ENCODE assay signal across 8 cellular contexts in the genomic region with DNA sequence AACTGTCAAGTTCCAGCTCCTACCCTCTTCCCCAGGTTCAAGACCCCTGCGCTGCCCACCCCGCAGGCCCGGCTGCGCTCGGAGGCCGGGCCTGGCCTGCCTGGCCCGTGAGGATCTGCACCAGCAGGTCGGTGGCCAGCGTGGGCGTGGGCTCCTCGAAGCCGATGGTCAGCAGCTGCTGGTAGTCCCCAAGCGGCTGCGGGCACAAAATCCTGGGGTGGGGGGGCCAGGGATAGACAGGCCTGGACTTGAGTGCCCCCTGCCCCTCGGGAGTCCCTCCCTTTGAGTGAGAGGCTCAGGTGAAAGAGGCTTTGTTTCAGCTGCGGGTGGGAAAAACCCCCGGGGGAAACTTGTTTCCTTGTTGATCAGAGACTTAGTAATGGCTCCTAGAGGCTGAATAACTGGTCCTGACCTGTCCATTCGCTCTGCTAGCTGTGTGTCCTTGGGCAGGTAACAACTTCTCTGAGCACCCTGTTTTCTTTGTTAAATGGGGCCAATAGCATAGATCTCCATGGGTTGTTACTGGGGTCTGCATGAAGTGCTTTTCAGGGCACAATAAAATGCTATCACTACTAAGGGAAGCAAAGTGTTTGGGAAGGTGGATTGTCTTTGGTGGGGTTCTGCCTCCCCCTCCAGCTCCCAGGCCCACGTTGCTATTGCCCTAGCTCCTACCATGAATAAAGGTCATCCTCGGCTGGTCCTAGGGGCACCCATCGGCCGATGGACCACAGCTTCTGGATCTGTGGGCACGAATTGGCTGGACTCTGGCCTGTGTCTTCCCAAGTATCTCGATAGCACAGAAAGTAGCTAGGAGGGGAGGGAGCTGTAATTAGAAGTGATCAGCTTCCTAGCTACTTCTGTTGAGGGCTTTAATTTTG. TPM values are rescaled to one million over a fixed set of nuclear protein-coding genes. Genes with fewer than 3 reads are reported as not detected.
A peak's percentile ranks its signal among the peaks of the same experiment; 100 is the strongest.
DNase-seq lines count a peak whose midpoint lies in the region; ATAC-seq, FAIRE-seq and TF ChIP-seq lines count a peak whose summit lies in the region.

No MANE protein-coding gene starts in this region.

- H4K20me1 ChIP-seq in KMS-11 (ENCODE audit: insufficient read depth) = no peaks in the 10 kb centered on the region
- no peaks in the 10 kb centered on the region for H4K20me1 ChIP-seq in keratinocyte (ENCODE audit: control insufficient read depth, extremely low read depth, insufficient read depth, low read length)

- H3K9me3 ChIP-seq in cardiac muscle cell (ENCODE audit: low read depth) (no peaks in the 10 kb centered on the region), keratinocyte (ENCODE audit: control insufficient read depth, low read depth, low read length) (no peaks in the 10 kb centered on the region)

- peak overlapping the region; percentile 90 for H3K27ac Mint-ChIP-seq in stimulated activated memory B cell treated with anti-CD40 and anti-IgM and Interleukin-4, amounts not matched to agents 10 μg/mL and 1 μg/mL and 100 μg/mL, for 72 hours

- H3K79me2 ChIP-seq in KMS-11 (ENCODE audit: insufficient read depth, low read depth) = no peaks in the 10 kb centered on the region
- no peaks in the 10 kb centered on the region for H3K79me2 ChIP-seq in keratinocyte (ENCODE audit: control insufficient read depth, insufficient read depth, low read length)

- TF ChIP-seq CTCF in cardiac muscle cell (IDR thresholded peaks at IDR 0.05; ENCODE audit: low read depth, low read length) (no peak), KMS-11 (conservative IDR thresholded peaks at IDR 0.05; ENCODE audit: low read depth, low read length) (no peak), keratinocyte (optimal IDR thresholded peaks at IDR 0.05 in 1 of 3, IDR thresholded peaks at IDR 0.05 in 1 of 3, conservative IDR thresholded peaks at IDR 0.05 in 1 of 3; ENCODE audit: extremely low read depth in 1 of 3, insufficient read depth in 2 of 3, low read length in 3 of 3) (no peak)

- intact Hi-C loops in cardiac septum (cut with DNase I) = loop anchor here (5.0 kb wide), 1 partner anchor 35 kb away; a partner anchor contains a TSS

- H3K4me2 ChIP-seq in KMS-11 (peak overlapping the region; percentile 75), keratinocyte (ENCODE audit: control insufficient read depth, extremely low read depth, insufficient read depth, low read depth, low read length) (peak overlapping the region; percentile 90)

- POLR2A ChIA-PET in HEK293T (lab: Yijun Ruan, JAX) = interaction anchor here (1.1 to 1.3 kb wide), 3 partner anchors 10 to 76 kb away, joined by 3 to 6 read pairs (median 3); a partner anchor contains a TSS

- H3K36me3 ChIP-seq in cardiac muscle cell (no peaks in the 10 kb centered on the region), KMS-11 (ENCODE audit: insufficient read depth) (no peaks in the 10 kb centered on the region), keratinocyte (ENCODE audit: control insufficient read depth in 2 of 2, extremely low read depth in 1 of 2, insufficient read depth in 2 of 2, low read length in 2 of 2) (no peaks in the 10 kb centered on the region)

- H3K9ac ChIP-seq in KMS-11 = peak overlapping the region; percentile 61
- H3K9ac ChIP-seq in keratinocyte (ENCODE audit: control insufficient read depth, extremely low read depth, insufficient read depth, low read length) = peak overlapping the region; percentile 76

- DNase-seq in cardiac muscle cell (ENCODE audit: low read depth in 1 of 2, low spot score in 1 of 2) = no peak
- DNase-seq in cardiac septum (ENCODE audit: low spot score) = no peak
- no peak for DNase-seq in keratinocyte (ENCODE audit: low read depth, low spot score)
- no peak for DNase-seq in HEK293T (ENCODE audit: extremely low spot score)
- DNase-seq in cortex of kidney (lab: John Stamatoyannopoulos, UW) = no peak

- peak overlapping the region; percentile 74 for H3K27ac ChIP-seq in cardiac muscle cell
- H3K27ac ChIP-seq in KMS-11 = peak overlapping the region; percentile 28; the same call in 1 of the 2 replicates
- peak overlapping the region; percentile 96 for H3K27ac ChIP-seq in angular gyrus (ENCODE audit: low read depth, low read length)
- H3K27ac ChIP-seq in keratinocyte (ENCODE audit: control insufficient read depth, insufficient read depth, low read length) = peak overlapping the region; percentile 88

- H3K27me3 Mint-ChIP-seq in stimulated activated memory B cell treated with anti-CD40 and anti-IgM and Interleukin-4, amounts not matched to agents 10 μg/mL and 1 μg/mL and 100 μg/mL, for 72 hours = no peaks in the 10 kb centered on the region

- dilution Hi-C loops in keratinocyte (cut with MboI; ENCODE audit: extremely low pct_ligation_motif_present, low sequenced_read_pairs) = no loop called here

- H3K27me3 ChIP-seq in cardiac muscle cell = no peaks in the 10 kb centered on the region
- H3K27me3 ChIP-seq in KMS-11 (ENCODE audit: insufficient read depth, low read depth) = no peaks in the 10 kb centered on the region
- H3K27me3 ChIP-seq in keratinocyte (ENCODE audit: control insufficient read depth, extremely low read depth, insufficient read depth, low read length) = no peaks in the 10 kb centered on the region

- peaks cover 5% of the 10 kb centered on the region for H3K4me1 Mint-ChIP-seq in stimulated activated memory B cell treated with anti-CD40 and anti-IgM and Interleukin-4, amounts not matched to agents 10 μg/mL and 1 μg/mL and 100 μg/mL, for 72 hours

- no peaks in the 10 kb centered on the region for H3K9me3 Mint-ChIP-seq in stimulated activated memory B cell treated with anti-CD40 and anti-IgM and Interleukin-4, amounts not matched to agents 10 μg/mL and 1 μg/mL and 100 μg/mL, for 72 hours

- H2AFZ ChIP-seq in KMS-11 (ENCODE audit: low read depth) = peak overlapping the region; percentile 72
- H2AFZ ChIP-seq in keratinocyte (ENCODE audit: control insufficient read depth, low read length) = peak overlapping the region; percentile 59

- H3K4me3 ChIP-seq in cardiac muscle cell (peak overlapping the region; percentile 69), KMS-11 (IDR thresholded peaks at IDR 0.05; ENCODE audit: insufficient read depth, low read depth, low read length) (no peak overlapping the region), keratinocyte (ENCODE audit: control insufficient read depth in 2 of 3, extremely low read depth in 1 of 3, insufficient read depth in 2 of 3, low read depth in 1 of 3, low read length in 3 of 3) (peak overlapping the region; percentile 52 to 86 (median 74))

- peak; percentile 29 for ATAC-seq in stimulated activated memory B cell treated with anti-CD40 and anti-IgM and Interleukin-4, amounts not matched to agents 10 μg/mL and 1 μg/mL and 100 μg/mL, for 72 hours

- H3K9me1 ChIP-seq in keratinocyte (ENCODE audit: control insufficient read depth, extremely low read depth, insufficient read depth, low read length) = no peaks in the 10 kb centered on the region

- H3K4me1 ChIP-seq in cardiac muscle cell (ENCODE audit: low read depth) (peaks cover 9% of the 10 kb centered on the region), KMS-11 (ENCODE audit: low read depth, poor library complexity, severe bottlenecking) (peaks cover 10% of the 10 kb centered on the region), keratinocyte (ENCODE audit: control insufficient read depth, extremely low read depth, insufficient read depth, low read length) (peaks cover 14% of the 10 kb centered on the region)

- CTCF ChIA-PET in HEK293T (lab: Yijun Ruan, JAX) = interaction anchor here (0.6 to 2.3 kb wide), 4 partner anchors 9 to 182 kb away, joined by 3 to 8 read pairs (median 3); no protein-coding TSS in a partner anchor

- H3K4me3 Mint-ChIP-seq in stimulated activated memory B cell treated with anti-CD40 and anti-IgM and Interleukin-4, amounts not matched to agents 10 μg/mL and 1 μg/mL and 100 μg/mL, for 72 hours = peak overlapping the region; percentile 96

- H3K36me3 Mint-ChIP-seq in stimulated activated memory B cell treated with anti-CD40 and anti-IgM and Interleukin-4, amounts not matched to agents 10 μg/mL and 1 μg/mL and 100 μg/mL, for 72 hours = peaks cover 5% of the 10 kb centered on the region

- FAIRE-seq in keratinocyte (lab: Jason Lieb, UNC) = no peak

RNA-seq across cellular contexts. Expression of a gene that starts 3.5 kb away (rescaled TPM):
- total RNA-seq in cardiac muscle cell = 3.6 and 14.2 TPM in 2 replicates
- 4.1 and 7.5 TPM in 2 replicates for polyA plus RNA-seq in cardiac muscle cell
- not detected for total RNA-seq in cardiac septum
- polyA plus RNA-seq in keratinocyte = not detected in 3 replicates
- not detected for polyA plus RNA-seq in keratinocyte (2011; ENCODE audit: low read depth)
- not detected in 2 replicates for polyA plus RNA-seq in keratinocyte (2011; cell fraction: cytosol; rRNA removed)
- not detected in 2 replicates for polyA plus RNA-seq in keratinocyte (2011; cell fraction: nucleus; rRNA removed)
- not detected in 2 replicates for polyA plus RNA-seq in keratinocyte (2012; ENCODE audit: low replicate concordance)
- polyA minus RNA-seq in keratinocyte = not detected in 3 replicates
- polyA minus RNA-seq in keratinocyte (2011; cell fraction: cytosol; rRNA and poly(A)+ RNA removed) = not detected
- not detected in 2 replicates for polyA minus RNA-seq in keratinocyte (2011; cell fraction: nucleus; rRNA and poly(A)+ RNA removed)

RNA-seq across cellular contexts. Expression of a gene that starts 8.5 kb away (rescaled TPM):
- total RNA-seq in cardiac muscle cell (112 and 158 TPM in 2 replicates), cardiac septum (41.8 TPM)
- polyA plus RNA-seq in cardiac muscle cell (130 and 136 TPM in 2 replicates), keratinocyte (5.3 to 11.3 TPM (median 7.3 TPM) in 3 replicates)
- polyA plus RNA-seq in keratinocyte (2011; ENCODE audit: low read depth) = 6.5 TPM
- polyA plus RNA-seq in keratinocyte (2011; cell fraction: cytosol; rRNA removed) = 5.3 and 11.3 TPM in 2 replicates
- 14.1 and 16.5 TPM in 2 replicates for polyA plus RNA-seq in keratinocyte (2011; cell fraction: nucleus; rRNA removed)
- 13.6 and 19.5 TPM in 2 replicates for polyA plus RNA-seq in keratinocyte (2012; ENCODE audit: low replicate concordance)
- polyA minus RNA-seq in keratinocyte = 4.1 to 14.1 TPM (median 5.3 TPM) in 3 replicates
- 15.9 TPM for polyA minus RNA-seq in keratinocyte (2011; cell fraction: cytosol; rRNA and poly(A)+ RNA removed)
- 5.1 and 5.6 TPM in 2 replicates for polyA minus RNA-seq in keratinocyte (2011; cell fraction: nucleus; rRNA and poly(A)+ RNA removed)

RNA-seq across cellular contexts. Expression of a gene that starts 9.4 kb away (rescaled TPM):
- total RNA-seq in cardiac muscle cell = 16.0 and 19.4 TPM in 2 replicates
- 23.2 and 25.6 TPM in 2 replicates for polyA plus RNA-seq in cardiac muscle cell
- 7.9 TPM for total RNA-seq in cardiac septum
- polyA plus RNA-seq in keratinocyte = 0.79 to 1.2 TPM (median 0.96 TPM) in 3 replicates
- 1.2 TPM for polyA plus RNA-seq in keratinocyte (2011; ENCODE audit: low read depth)
- polyA plus RNA-seq in keratinocyte (2011; cell fraction: cytosol; rRNA removed) = 0.45 and 1.6 TPM in 2 replicates
- polyA plus RNA-seq in keratinocyte (2011; cell fraction: nucleus; rRNA removed) = 0.64 and 1.7 TPM in 2 replicates
- polyA plus RNA-seq in keratinocyte (2012; ENCODE audit: low replicate concordance) = 0.91 and 2.7 TPM in 2 replicates
- polyA minus RNA-seq in keratinocyte = 0.10 TPM in 1 of 3 replicates, not detected in the others
- not detected for polyA minus RNA-seq in keratinocyte (2011; cell fraction: cytosol; rRNA and poly(A)+ RNA removed)
- not detected in 2 replicates for polyA minus RNA-seq in keratinocyte (2011; cell fraction: nucleus; rRNA and poly(A)+ RNA removed)

RNA-seq across cellular contexts. Expression of a gene that starts 20.2 kb away (rescaled TPM):
- total RNA-seq in cardiac muscle cell = 0.25 and 0.30 TPM in 2 replicates
- 0.10 and 1.0 TPM in 2 replicates for polyA plus RNA-seq in cardiac muscle cell
- total RNA-seq in cardiac septum = 0.46 TPM
- not detected in 3 replicates for polyA plus RNA-seq in keratinocyte
- not detected for polyA plus RNA-seq in keratinocyte (2011; ENCODE audit: low read depth)
- polyA plus RNA-seq in keratinocyte (2011; cell fraction: cytosol; rRNA removed) = not detected in 2 replicates
- not detected in 2 replicates for polyA plus RNA-seq in keratinocyte (2011; cell fraction: nucleus; rRNA removed)
- polyA plus RNA-seq in keratinocyte (2012; ENCODE audit: low replicate concordance) = 0.07 TPM in 1 of 2 replicates, not detected in the other
- not detected in 3 replicates for polyA minus RNA-seq in keratinocyte
- polyA minus RNA-seq in keratinocyte (2011; cell fraction: cytosol; rRNA and poly(A)+ RNA removed) = not detected
- polyA minus RNA-seq in keratinocyte (2011; cell fraction: nucleus; rRNA and poly(A)+ RNA removed) = not detected in 2 replicates

RNA-seq across cellular contexts. Expression of a gene that starts 35.5 kb away (rescaled TPM):
- total RNA-seq in cardiac muscle cell (95.2 and 126 TPM in 2 replicates), cardiac septum (487 TPM)
- polyA plus RNA-seq in cardiac muscle cell (30.6 and 33.5 TPM in 2 replicates), keratinocyte (10.1 to 57.2 TPM (median 13.7 TPM) in 3 replicates)
- 9.4 TPM for polyA plus RNA-seq in keratinocyte (2011; ENCODE audit: low read depth)
- 30.5 and 39.1 TPM in 2 replicates for polyA plus RNA-seq in keratinocyte (2011; cell fraction: cytosol; rRNA removed)
- polyA plus RNA-seq in keratinocyte (2011; cell fraction: nucleus; rRNA removed) = 22.1 and 26.0 TPM in 2 replicates
- 26.5 and 53.2 TPM in 2 replicates for polyA plus RNA-seq in keratinocyte (2012; ENCODE audit: low replicate concordance)
- polyA minus RNA-seq in keratinocyte = 23.2 to 80.7 TPM (median 31.9 TPM) in 3 replicates
- 20.9 TPM for polyA minus RNA-seq in keratinocyte (2011; cell fraction: cytosol; rRNA and poly(A)+ RNA removed)
- polyA minus RNA-seq in keratinocyte (2011; cell fraction: nucleus; rRNA and poly(A)+ RNA removed) = 7.9 and 12.6 TPM in 2 replicates

Comparison
In these comparisons a context has a peak if more than half of its experiments do, and no peak if none do; other contexts are left out.
1. H3K27ac ChIP-seq: peak in every context shown above with its lines; median percentile 96 in angular gyrus; 88 in keratinocyte; 74 in cardiac muscle cell; 28 in KMS-11.